Comparison of ENCODE assay signal across 23 cellular contexts in genomic region chr12:96166765-96167164, GRCh38.
"Had no signal": no experiment of that assay in that cellular context is flagged by ENCODE, and none has a peak within 500 bp of the region (broad histone marks: within the 10 kb centered on the region; RNA-seq: fewer than 3 reads in every experiment).

No MANE protein-coding gene starts in this region.

- H3K27ac ChIP-seq: KMS-11 had no signal

- H3K27me3 Mint-ChIP-seq: IgD-negative memory B cell had no signal

- H3K4me1 ChIP-seq: adrenal gland had no signal

- H3K36me3 Mint-ChIP-seq: activated naive CD8-positive, alpha-beta T cell treated with anti-CD3 and anti-CD28 coated beads, Interleukin-2, amount 10 ng/mL, durations not matched to agents 7 days and 5 days; IgD-negative memory B cell had no signal

- H3K4me1 Mint-ChIP-seq: activated naive CD8-positive, alpha-beta T cell treated with anti-CD3 and anti-CD28 coated beads, Interleukin-2, amount 10 ng/mL, durations not matched to agents 7 days and 5 days had no signal

- H3K9me3 ChIP-seq: adrenal gland, SK-N-SH had no signal

- ATAC-seq: activated CD4-positive, CD25-positive, alpha-beta regulatory T cell treated with anti-CD3 and anti-CD28 coated beads, Interleukin-2, amount 50 U/mL, for 24 hours; activated CD8-positive, alpha-beta T cell treated with anti-CD3 and anti-CD28 coated beads, Interleukin-2, amount 10 ng/mL, durations not matched to agents 7 days and 5 days; Right ventricle myocardium inferior had no signal

- H3K27me3 ChIP-seq: adrenal gland had no signal

- H3K36me3 ChIP-seq: adrenal gland had no signal

- H3K9ac ChIP-seq: KMS-11, SK-N-SH had no signal

- H3K4me2 ChIP-seq: KMS-11, SK-N-SH had no signal

- DNase-seq: activated CD4-positive, alpha-beta T cell treated with anti-CD3 and anti-CD28 coated beads for 4 hours; activated CD8-positive, alpha-beta memory T cell treated with anti-CD3 and anti-CD28 coated beads, Interleukin-2, amount 50 U/mL, for 48 hours; activated CD8-positive, alpha-beta T cell treated with anti-CD3 and anti-CD28 coated beads, Interleukin-2, amount 10 ng/mL, durations not matched to agents 7 days and 5 days; activated naive CD4-positive, alpha-beta T cell treated with anti-CD3 and anti-CD28 coated beads, Interleukin-2, amount 50 U/mL, for 16 hours; activated naive CD8-positive, alpha-beta T cell treated with anti-CD3 and anti-CD28 coated beads, Interleukin-2, amount 10 ng/mL, durations not matched to agents 7 days and 5 days; activated T-cell treated with anti-CD3 and anti-CD28 coated beads, Interleukin-2, amount 50 U/mL, for 1 hour; adrenal gland; anterior cingulate cortex; NCI-H1092; NCI-H1417; NCI-H1930; NCI-H2107; NCI-H2227 treated with DMSO at 0.1 percent for 48 hours; NCI-H446 treated with DMSO at 0.1 percent for 48 hours; NCI-H526; NCI-H82; RPMI8226; SK-N-SH had no signal

- H3K4me3 ChIP-seq: adrenal gland had no signal

- H3K9me3 Mint-ChIP-seq: activated naive CD8-positive, alpha-beta T cell treated with anti-CD3 and anti-CD28 coated beads, Interleukin-2, amount 10 ng/mL, durations not matched to agents 7 days and 5 days; IgD-negative memory B cell; T-helper 2 cell treated with Interferon-gamma antibody and Interleukin-4, amounts not matched to agents 5 μg/mL and 100 μg/mL, for 36 hours had no signal

- H3K4me3 Mint-ChIP-seq: activated CD8-positive, alpha-beta T cell treated with anti-CD3 and anti-CD28 coated beads, Interleukin-2, amount 10 ng/mL, durations not matched to agents 7 days and 5 days; activated naive CD8-positive, alpha-beta T cell treated with anti-CD3 and anti-CD28 coated beads, Interleukin-2, amount 10 ng/mL, durations not matched to agents 7 days and 5 days; IgD-negative memory B cell; T-helper 2 cell treated with Interferon-gamma antibody and Interleukin-4, amounts not matched to agents 5 μg/mL and 100 μg/mL, for 36 hours had no signal

- H3K27ac Mint-ChIP-seq: activated CD8-positive, alpha-beta T cell treated with anti-CD3 and anti-CD28 coated beads, Interleukin-2, amount 10 ng/mL, durations not matched to agents 7 days and 5 days; activated naive CD8-positive, alpha-beta T cell treated with anti-CD3 and anti-CD28 coated beads, Interleukin-2, amount 10 ng/mL, durations not matched to agents 7 days and 5 days; IgD-negative memory B cell; T-helper 2 cell treated with Interferon-gamma antibody and Interleukin-4, amounts not matched to agents 5 μg/mL and 100 μg/mL, for 36 hours had no signal
